Comparison of ENCODE assay signal across 12 cellular contexts in the genomic region with DNA sequence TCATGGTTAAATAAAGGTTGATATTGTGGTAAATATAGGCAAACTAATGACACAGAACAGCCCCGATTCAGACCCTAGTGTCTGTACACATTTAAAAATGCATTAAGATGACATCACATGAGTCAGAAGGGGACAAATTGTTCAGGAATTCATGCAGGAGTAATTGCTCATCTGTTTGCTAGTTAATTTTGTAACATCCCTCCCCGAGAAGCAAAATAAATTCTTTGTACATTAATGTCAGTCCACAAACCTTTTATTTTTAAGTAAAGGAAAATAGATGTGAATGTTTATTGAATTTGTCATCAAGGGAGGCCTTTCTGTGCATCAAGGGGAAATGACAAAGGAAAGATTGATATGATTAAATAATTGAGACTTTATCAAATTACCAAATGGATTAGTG.
DNase-seq lines count a peak whose midpoint lies in the region; ATAC-seq and TF ChIP-seq lines count a peak whose summit lies in the region.
"Had no signal": no experiment of that assay in that cellular context is flagged by ENCODE, and none has a peak within 500 bp of the region (broad histone marks: within the 10 kb centered on the region; RNA-seq: fewer than 3 reads in every experiment).

No MANE protein-coding gene starts in this region.

- in situ Hi-C loops in ACHN (cut with HindIII; ENCODE audit: low pct_ligation_motif_present, low pct_unique_long_range_greater_than_20kb, low sequenced_read_pairs), result no loop called here

- peaks cover 54% of the 10 kb centered on the region for H3K36me3 Mint-ChIP-seq in HFFc6 (ENCODE audit: low read depth)
- H3K36me3 Mint-ChIP-seq: IgD-negative memory B cell, natural killer cell had no signal

- H3K4me3 Mint-ChIP-seq in HFFc6, result peak overlapping the region; percentile 64
- H3K4me3 Mint-ChIP-seq: IgD-negative memory B cell, natural killer cell had no signal

- H3K27me3 Mint-ChIP-seq in HFFc6 (ENCODE audit: insufficient read depth), result peaks cover 13% of the 10 kb centered on the region

- H3K4me1 Mint-ChIP-seq in HFFc6 (ENCODE audit: low read depth), result peaks cover 97% of the 10 kb centered on the region
- H3K4me1 Mint-ChIP-seq: natural killer cell had no signal

- no peaks in the 10 kb centered on the region for H3K9me3 Mint-ChIP-seq in HFFc6
- H3K9me3 Mint-ChIP-seq: natural killer cell had no signal

- ATAC-seq in GM18861 (IDR thresholded peaks at IDR 0.05; ENCODE audit: unreplicated experiment), result no peak
- ATAC-seq: natural killer cell, upper lobe of right lung had no signal

- H3K27ac Mint-ChIP-seq in HFFc6, result peak overlapping the region; percentile 78
- H3K27ac Mint-ChIP-seq: IgD-negative memory B cell, natural killer cell had no signal

- peak; percentile 8 for DNase-seq in ACHN
- DNase-seq in HFFc6, result peak; percentile 96
- DNase-seq in amniotic stem cell (lab: John Stamatoyannopoulos, UW), result peak; percentile 77
- peak; percentile 29 for DNase-seq in foreskin melanocyte
- no peak for DNase-seq in NCI-H2081 (lab: John Stamatoyannopoulos, UW)
- DNase-seq in stimulated activated CD4-positive, alpha-beta T cell treated with anti-CD3 and anti-CD28 coated beads, Interleukin-4, amount 100 ng/mL, for 4 hours, result no peak
- no peak for DNase-seq in HuH-7.5 (ENCODE audit: low spot score)
- DNase-seq: natural killer cell, NCI-H2029 had no signal

- TF ChIP-seq CTCF in HFFc6 (IDR thresholded peaks at IDR 0.05), result no peak

Comparison
In these comparisons a context has a peak if more than half of its experiments do, and no peak if none do; other contexts are left out.
1. DNase-seq: peak in ACHN (single experiment), HFFc6 (single experiment), amniotic stem cell (single experiment) and foreskin melanocyte (single experiment); none in NCI-H2081 (0 of 2), stimulated activated CD4-positive, alpha-beta T cell treated with anti-CD3 and anti-CD28 coated beads, Interleukin-4, amount 100 ng/mL, for 4 hours (0 of 2) and HuH-7.5 (single experiment).